In the genomic region with DNA sequence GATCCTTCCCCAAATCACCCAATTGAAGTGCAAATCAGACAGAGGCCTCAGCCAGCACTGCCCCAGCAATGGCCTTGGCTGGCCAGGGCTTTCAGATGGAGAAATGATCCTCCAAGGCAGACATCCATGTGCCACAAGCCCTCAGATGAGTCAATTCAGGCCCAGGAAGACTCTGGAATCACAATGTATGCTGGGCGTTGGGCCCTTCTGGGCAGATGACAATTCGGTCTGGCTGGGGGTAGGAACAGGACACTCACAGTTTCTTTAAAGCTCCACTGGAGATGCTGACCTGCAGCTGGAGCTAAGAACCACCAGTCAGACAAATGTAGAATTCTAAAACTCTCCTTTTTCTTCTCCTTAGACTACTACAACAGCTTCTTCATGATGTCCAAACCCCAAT, we compare ENCODE assay signal across 1 cellular context.
TF ChIP-seq lines count a peak whose summit lies in the region.

No MANE protein-coding gene starts in this region.

TF ChIP-seq in H1, 55 proteins besides CTCF, POLR2A, EP300 and RAD21:
- no peak for TF ChIP-seq ZNF274 (IDR thresholded peaks at IDR 0.05; ENCODE audit: borderline replicate concordance, extremely low read depth, low read length)
- no peak for TF ChIP-seq SP4 (IDR thresholded peaks at IDR 0.05; ENCODE audit: low read length)
- no peak for TF ChIP-seq CREB1 (IDR thresholded peaks at IDR 0.05)
